In the genomic region with DNA sequence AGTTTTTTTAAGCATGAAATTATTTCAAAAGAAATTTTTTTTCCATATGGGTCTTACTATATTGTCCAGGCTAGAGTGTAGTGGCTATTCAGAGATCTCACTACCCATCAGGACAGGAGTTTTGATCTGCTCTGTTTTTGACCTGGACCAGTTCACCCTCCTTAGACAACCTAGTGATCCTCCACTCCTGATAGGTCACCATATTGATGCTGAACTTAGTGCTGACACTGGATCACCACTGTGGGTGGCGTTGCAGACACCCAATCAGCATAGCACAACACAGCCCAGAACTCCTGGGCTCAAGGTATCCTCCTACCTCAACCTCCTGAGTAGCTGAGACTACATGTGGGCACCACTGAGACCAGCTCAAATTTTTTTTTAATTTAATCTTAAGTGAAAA, we compare ENCODE assay signal across 24 cellular contexts. TPM values are rescaled to one million over a fixed set of nuclear protein-coding genes. Genes with fewer than 3 reads are reported as not detected.
A peak's percentile ranks its signal among the peaks of the same experiment; 100 is the strongest.
DNase-seq lines count a peak whose midpoint lies in the region; ATAC-seq, FAIRE-seq and TF ChIP-seq lines count a peak whose summit lies in the region.
"Had no signal": no experiment of that assay in that cellular context is flagged by ENCODE, and none has a peak within 500 bp of the region (broad histone marks: within the 10 kb centered on the region; RNA-seq: fewer than 3 reads in every experiment).

No MANE protein-coding gene starts in this region.

- H2AFZ ChIP-seq in K562 (ENCODE audit: low read depth, low read length) = no peak overlapping the region

- peak; percentile 32 for ATAC-seq in stimulated activated naive CD8-positive, alpha-beta T cell treated with anti-CD3 and anti-CD28 coated beads, Interleukin-15, Interleukin-2, amounts not matched to agents 100 U/mL and 50 U/mL, for 24 hours
- no peak for ATAC-seq in stimulated activated naive CD8-positive, alpha-beta T cell treated with anti-CD3 and anti-CD28 coated beads, Interleukin-15, amount 100 ng/mL, for 72 hours
- peak; percentile 62 for ATAC-seq in K562
- no peak for ATAC-seq in GM19455 (IDR thresholded peaks at IDR 0.05; ENCODE audit: unreplicated experiment)
- ATAC-seq: CD8-positive, alpha-beta T cell had no signal

- no peaks in the 10 kb centered on the region for H3K9me3 ChIP-seq in K562 (replicated peaks; ENCODE audit: control insufficient read depth, insufficient read depth, low read depth, low read length)
- H3K9me3 ChIP-seq: BLaER1, Caco-2 had no signal

- H3K27me3 ChIP-seq in K562 (ENCODE audit: control insufficient read depth in 2 of 2, insufficient read depth in 2 of 2, low read length in 2 of 2) = no peaks in the 10 kb centered on the region
- H3K27me3 ChIP-seq: BLaER1 had no signal

- H3K27me3 Mint-ChIP-seq in activated CD4-positive, alpha-beta T cell treated with anti-CD3 and anti-CD28 coated beads, Interleukin-2, amount 10 ng/mL, durations not matched to agents 24 days and 14 days = no peaks in the 10 kb centered on the region
- no peaks in the 10 kb centered on the region for H3K27me3 Mint-ChIP-seq in activated CD4-positive, alpha-beta T cell treated with anti-CD3 and anti-CD28 coated beads, Interleukin-2, amount 10 ng/mL, durations not matched to agents 7 days and 5 days
- H3K27me3 Mint-ChIP-seq in stimulated activated naive CD8-positive, alpha-beta T cell treated with anti-CD3 and anti-CD28 coated beads, Interleukin-15, amount 100 ng/mL, for 72 hours = no peaks in the 10 kb centered on the region
- H3K27me3 Mint-ChIP-seq: B cell; CD4-positive, CD25-positive, alpha-beta regulatory T cell had no signal

- no peak overlapping the region for H3K27ac Mint-ChIP-seq in activated CD4-positive, alpha-beta T cell treated with anti-CD3 and anti-CD28 coated beads, Interleukin-2, amount 10 ng/mL, durations not matched to agents 24 days and 14 days
- no peak overlapping the region for H3K27ac Mint-ChIP-seq in activated CD4-positive, alpha-beta T cell treated with anti-CD3 and anti-CD28 coated beads, Interleukin-2, amount 10 ng/mL, durations not matched to agents 7 days and 5 days
- H3K27ac Mint-ChIP-seq in stimulated activated naive CD8-positive, alpha-beta T cell treated with anti-CD3 and anti-CD28 coated beads, Interleukin-15, amount 100 ng/mL, for 72 hours = no peak overlapping the region
- H3K27ac Mint-ChIP-seq: B cell; CD8-positive, alpha-beta T cell had no signal

- CTCF ChIA-PET in activated CD4-positive, alpha-beta T cell treated with anti-CD3 and anti-CD28 coated beads, Interleukin-2, amount 10 ng/mL, durations not matched to agents 7 days and 5 days (lab: Charles Lee) = no interaction called here
- CTCF ChIA-PET in K562 (lab: Yijun Ruan, JAX; ENCODE audit: low intra/inter-chr PET ratio) = no interaction called here

- peaks cover 17% of the 10 kb centered on the region for H4K20me1 ChIP-seq in K562 (replicated peaks; ENCODE audit: control insufficient read depth, insufficient read depth, low read length)

- no peaks in the 10 kb centered on the region; a peak in 1 of 5 replicates for H3K4me1 ChIP-seq in K562 (replicated peaks in 1 of 2; ENCODE audit: control insufficient read depth in 2 of 2, insufficient read depth in 2 of 2, low read length in 2 of 2)
- H3K4me1 ChIP-seq: BLaER1, Caco-2 had no signal

- no peak overlapping the region for H3K4me3 ChIP-seq in K562
- H3K4me3 ChIP-seq: BLaER1 had no signal

- no peaks in the 10 kb centered on the region for H3K9me3 Mint-ChIP-seq in activated CD4-positive, alpha-beta T cell treated with anti-CD3 and anti-CD28 coated beads, Interleukin-2, amount 10 ng/mL, durations not matched to agents 24 days and 14 days
- H3K9me3 Mint-ChIP-seq in activated CD4-positive, alpha-beta T cell treated with anti-CD3 and anti-CD28 coated beads, Interleukin-2, amount 10 ng/mL, durations not matched to agents 7 days and 5 days = no peaks in the 10 kb centered on the region
- no peaks in the 10 kb centered on the region for H3K9me3 Mint-ChIP-seq in stimulated activated naive CD8-positive, alpha-beta T cell treated with anti-CD3 and anti-CD28 coated beads, Interleukin-15, amount 100 ng/mL, for 72 hours
- H3K9me3 Mint-ChIP-seq: CD8-positive, alpha-beta T cell had no signal

- 94% methylated on average over 1 of the region's 1 CpG for WGBS in K562 (ENCODE audit: insufficient coverage, low coverage, missing lambda C conversion rate)

- H3K9ac ChIP-seq in K562 (ENCODE audit: insufficient read depth in 1 of 2, low read depth in 2 of 2, low read length in 2 of 2) = peak overlapping the region in 1 of 2 experiments; percentile 56; a peak in 1 of 4 replicates
- H3K9ac ChIP-seq: BLaER1 had no signal

- no peak for TF ChIP-seq EP300 in K562 (IDR thresholded peaks at IDR 0.05; ENCODE audit: low read length)

- peak; percentile 46 for DNase-seq in activated CD4-positive, alpha-beta T cell treated with anti-CD3 and anti-CD28 coated beads, Interleukin-2, amount 10 ng/mL, durations not matched to agents 24 days and 14 days
- DNase-seq in activated CD4-positive, alpha-beta T cell treated with anti-CD3 and anti-CD28 coated beads, Interleukin-2, amount 10 ng/mL, durations not matched to agents 7 days and 5 days = no peak
- no peak for DNase-seq in stimulated activated naive CD8-positive, alpha-beta T cell treated with anti-CD3 and anti-CD28 coated beads, Interleukin-15, Interleukin-2, amounts not matched to agents 100 U/mL and 50 U/mL, for 24 hours
- no peak for DNase-seq in stimulated activated naive CD8-positive, alpha-beta T cell treated with anti-CD3 and anti-CD28 coated beads, Interleukin-15, amount 100 ng/mL, for 72 hours
- DNase-seq in K562 (ENCODE audit: extremely low read depth in 1 of 4, low spot score in 3 of 4) (no peak), SIG-M5 treated with dmso at 0.1 percent for 504 hours (lab: John Stamatoyannopoulos, UW; ENCODE audit: unreplicated experiment) (no peak)
- DNase-seq in activated naive CD4-positive, alpha-beta T cell treated with anti-CD3 and anti-CD28 coated beads, Interleukin-2, amount 50 U/mL, for 16 hours = no peak
- DNase-seq: CD4-positive, CD25-positive, alpha-beta regulatory T cell; CD8-positive, alpha-beta T cell; DMS153; DND-41; H7; HCEC 1CT had no signal

- TF ChIP-seq RAD21 in K562 (CRISPR knock-in tag; conservative IDR thresholded peaks at IDR 0.05 in 1 of 2, IDR thresholded peaks at IDR 0.05 in 1 of 2) = no peak

- BruUV-seq in K562 (replicated peaks; lab: Mats Ljungman, UMichigan) = no TSS peak

- FAIRE-seq in K562 (lab: Jason Lieb, UNC) = no peak
- FAIRE-seq: A204.1, G401.6, GM12891, GM18507, H1 had no signal

- H3K27ac ChIP-seq in K562 (ENCODE audit: extremely low read depth, low read depth, low read length) = no peak overlapping the region
- H3K27ac ChIP-seq: 22Rv1, BLaER1, C4-2B had no signal

- intact Hi-C loops in activated CD4-positive, alpha-beta T cell treated with anti-CD3 and anti-CD28 coated beads, Interleukin-2, amount 10 ng/mL, durations not matched to agents 24 days and 14 days (cut with micrococcal nuclease) = loop anchor here (10.0 kb wide), 2 partner anchors 885 to 1765 kb away; partner anchors contain the start of genes CDCA7 and LNPK
- intact Hi-C loops in K562 (cut with micrococcal nuclease) = loop anchor here (10.0 kb wide), 1 partner anchor 275 kb away; the partner anchor contains the start of gene SP3

- no peak overlapping the region for H3K4me2 ChIP-seq in K562 (ENCODE audit: insufficient read depth, low read length)
- H3K4me2 ChIP-seq: BLaER1 had no signal

- POLR2A ChIA-PET in activated CD4-positive, alpha-beta T cell treated with anti-CD3 and anti-CD28 coated beads, Interleukin-2, amount 10 ng/mL, durations not matched to agents 7 days and 5 days (lab: Charles Lee) = no interaction called here
- POLR2A ChIA-PET in K562 (lab: Yijun Ruan, JAX) = interaction anchor here (1.0 to 2.2 kb wide), 4 partner anchors 9 to 20 kb away, joined by 3 to 8 read pairs (median 3); partner anchors contain the start of gene OLA1

- peaks cover 35% of the 10 kb centered on the region for H3K36me3 Mint-ChIP-seq in activated CD4-positive, alpha-beta T cell treated with anti-CD3 and anti-CD28 coated beads, Interleukin-2, amount 10 ng/mL, durations not matched to agents 24 days and 14 days (ENCODE audit: low read depth)
- H3K36me3 Mint-ChIP-seq in activated CD4-positive, alpha-beta T cell treated with anti-CD3 and anti-CD28 coated beads, Interleukin-2, amount 10 ng/mL, durations not matched to agents 7 days and 5 days (ENCODE audit: low read depth) = peaks cover 25% of the 10 kb centered on the region

- peaks cover 99% of the 10 kb centered on the region for H3K79me2 ChIP-seq in K562 (ENCODE audit: control insufficient read depth, insufficient read depth, low read length)

- in situ Hi-C loops in K562 (cut with MboI) = no loop called here

- no peaks in the 10 kb centered on the region for H3K9me1 ChIP-seq in K562 (ENCODE audit: control insufficient read depth, insufficient read depth, low read length)

- TF ChIP-seq CTCF in K562 (IDR thresholded peaks at IDR 0.05 in 2 of 3, conservative IDR thresholded peaks at IDR 0.05 in 1 of 3; ENCODE audit: insufficient read depth in 2 of 3, low read depth in 1 of 3, low read length in 3 of 3) = no peak

- no peak overlapping the region for H3K4me3 Mint-ChIP-seq in activated CD4-positive, alpha-beta T cell treated with anti-CD3 and anti-CD28 coated beads, Interleukin-2, amount 10 ng/mL, durations not matched to agents 24 days and 14 days
- no peak overlapping the region for H3K4me3 Mint-ChIP-seq in activated CD4-positive, alpha-beta T cell treated with anti-CD3 and anti-CD28 coated beads, Interleukin-2, amount 10 ng/mL, durations not matched to agents 7 days and 5 days
- H3K4me3 Mint-ChIP-seq in stimulated activated naive CD8-positive, alpha-beta T cell treated with anti-CD3 and anti-CD28 coated beads, Interleukin-15, amount 100 ng/mL, for 72 hours = no peak overlapping the region
- H3K4me3 Mint-ChIP-seq: B cell; CD4-positive, CD25-positive, alpha-beta regulatory T cell; CD8-positive, alpha-beta T cell had no signal

- H3K36me3 ChIP-seq in K562 (ENCODE audit: control insufficient read depth, insufficient read depth, low read length) = peaks cover 66% of the 10 kb centered on the region

- H3K4me1 Mint-ChIP-seq in activated CD4-positive, alpha-beta T cell treated with anti-CD3 and anti-CD28 coated beads, Interleukin-2, amount 10 ng/mL, durations not matched to agents 24 days and 14 days = peaks cover 23% of the 10 kb centered on the region
- H3K4me1 Mint-ChIP-seq in activated CD4-positive, alpha-beta T cell treated with anti-CD3 and anti-CD28 coated beads, Interleukin-2, amount 10 ng/mL, durations not matched to agents 7 days and 5 days = peaks cover 14% of the 10 kb centered on the region
- H3K4me1 Mint-ChIP-seq in stimulated activated naive CD8-positive, alpha-beta T cell treated with anti-CD3 and anti-CD28 coated beads, Interleukin-15, amount 100 ng/mL, for 72 hours = peaks cover 8% of the 10 kb centered on the region

- no peak for TF ChIP-seq POLR2A in K562 (conservative IDR thresholded peaks at IDR 0.05)

RNA-seq across cellular contexts. Expression of gene OLA1, which starts 8.2 kb away (rescaled TPM):
- total RNA-seq in activated CD4-positive, alpha-beta T cell treated with anti-CD3 and anti-CD28 coated beads, Interleukin-2, amount 10 ng/mL, durations not matched to agents 24 days and 14 days = 164 and 167 TPM in 2 replicates
- total RNA-seq in activated CD4-positive, alpha-beta T cell treated with anti-CD3 and anti-CD28 coated beads, Interleukin-2, amount 10 ng/mL, durations not matched to agents 7 days and 5 days = 10 to 100 TPM; 75.3 to 87.4 TPM
- 45.3 and 93.0 TPM in 2 replicates for total RNA-seq in K562 (2011; cell fraction: chromatin; rRNA removed; ENCODE audit: low replicate concordance)
- 23.7 and 26.2 TPM in 2 replicates for total RNA-seq in K562 (2011; cell fraction: nucleolus; rRNA removed)
- 50.8 and 59.4 TPM in 2 replicates for total RNA-seq in K562 (2011; cell fraction: nucleoplasm; rRNA removed)
- total RNA-seq in K562 (2014; rRNA removed) (196 and 225 TPM in 2 replicates), K562 (2014; rRNA removed; fragmentation: Illumina TruSeq; extraction: Trizol) (264 and 282 TPM in 2 replicates), K562 (2015; rRNA removed; fragmentation: Illumina TruSeq; extraction: Trizol) (205 and 225 TPM in 2 replicates), K562 (2021) (207 and 216 TPM in 2 replicates)
- polyA plus RNA-seq in K562 (2011; rRNA removed) (272 and 334 TPM in 2 replicates), K562 (2014; fragmentation: Illumina TruSeq; extraction: Trizol) (293 and 353 TPM in 2 replicates), K562 (2014; fragmentation: Nextera tagmentation; extraction: Ambion mirVana) (100 to 1,000 TPM; 208 to 222 TPM), K562 (2014; rRNA removed) (270 and 272 TPM in 2 replicates)
- polyA plus RNA-seq in K562 (2011; cell fraction: cytosol; rRNA removed) = 27.0 and 94.9 TPM in 2 replicates
- 31.0 and 71.1 TPM in 2 replicates for polyA plus RNA-seq in K562 (2011; cell fraction: nucleus; rRNA removed)
- polyA plus RNA-seq in K562 (2012) = 242 and 284 TPM in 2 replicates
- polyA minus RNA-seq in K562 (2011; rRNA and poly(A)+ RNA removed) = 313 and 366 TPM in 2 replicates
- polyA minus RNA-seq in K562 (2011; cell fraction: cytosol; rRNA and poly(A)+ RNA removed) = 79.3 and 86.3 TPM in 2 replicates
- polyA minus RNA-seq in K562 (2011; cell fraction: nucleus; rRNA and poly(A)+ RNA removed) = 38.4 and 88.7 TPM in 2 replicates

Comparison
In these comparisons a context has a peak if more than half of its experiments do, and no peak if none do; other contexts are left out.
1. ATAC-seq: peak in stimulated activated naive CD8-positive, alpha-beta T cell treated with anti-CD3 and anti-CD28 coated beads, Interleukin-15, Interleukin-2, amounts not matched to agents 100 U/mL and 50 U/mL, for 24 hours (single experiment) and K562 (single experiment); none in stimulated activated naive CD8-positive, alpha-beta T cell treated with anti-CD3 and anti-CD28 coated beads, Interleukin-15, amount 100 ng/mL, for 72 hours (single experiment) and GM19455 (single experiment).